In the genomic region with DNA sequence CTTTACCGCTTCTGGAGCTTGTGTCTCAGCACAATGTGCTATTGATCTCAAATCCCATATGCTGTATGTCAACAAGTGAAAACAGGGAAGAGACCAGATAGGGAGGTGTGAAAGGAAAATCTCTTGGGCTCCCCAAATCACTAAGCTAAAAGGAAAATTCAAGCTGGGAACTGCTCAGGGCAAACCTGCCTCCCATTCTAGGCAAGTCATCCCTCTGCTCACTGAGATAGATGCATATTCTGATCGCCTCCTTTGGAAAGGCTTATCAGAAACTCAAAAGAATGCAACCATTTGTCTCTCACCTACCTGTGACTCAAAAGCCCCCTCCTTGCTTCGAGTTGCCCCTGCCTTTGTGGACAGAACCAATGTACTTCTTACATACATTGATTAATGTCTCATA, we compare ENCODE assay signal across 24 cellular contexts.
"Had no signal": no experiment of that assay in that cellular context is flagged by ENCODE, and none has a peak within 500 bp of the region (broad histone marks: within the 10 kb centered on the region; RNA-seq: fewer than 3 reads in every experiment).

No MANE protein-coding gene starts in this region.

- H3K27ac ChIP-seq: dorsolateral prefrontal cortex, epithelial cell of prostate, heart right ventricle, left lung, ovary, psoas muscle, sigmoid colon, spleen, thoracic aorta, tibial nerve, upper lobe of right lung, vagina had no signal

- H3K27me3 ChIP-seq: ovary, sigmoid colon, tibial nerve, upper lobe of right lung, vagina had no signal

- DNase-seq: dorsolateral prefrontal cortex; effector CD4-positive, alpha-beta T cell; foreskin fibroblast; glutamatergic neuron; heart right ventricle; hippocampal formation; left cardiac atrium; left lung; natural killer cell; occipital lobe; ovary; psoas muscle; right cardiac atrium; sigmoid colon; spleen; stimulated activated naive B cell treated with anti-CD40 and anti-IgM and Interleukin-4, amounts not matched to agents 10 μg/mL and 1 μg/mL and 100 μg/mL, for 72 hours; upper lobe of right lung had no signal

- H3K9me3 ChIP-seq: left lung, ovary, psoas muscle, sigmoid colon, thoracic aorta, upper lobe of right lung, vagina had no signal

- ATAC-seq: esophagus mucosa; heart right ventricle; left cardiac atrium; left lung; natural killer cell; psoas muscle; right cardiac atrium; stimulated activated naive B cell treated with anti-CD40 and anti-IgM and Interleukin-4, amounts not matched to agents 10 μg/mL and 1 μg/mL and 100 μg/mL, for 72 hours; upper lobe of right lung had no signal

- H3K4me3 ChIP-seq: dorsolateral prefrontal cortex, heart right ventricle, left lung, ovary, psoas muscle, sigmoid colon, spleen, thoracic aorta, tibial nerve, upper lobe of right lung, vagina had no signal

- H3K4me1 ChIP-seq: left lung, vagina had no signal

- FAIRE-seq: colon, islet of Langerhans had no signal

- H3K36me3 ChIP-seq: heart right ventricle, left lung, ovary, sigmoid colon, spleen, thoracic aorta, tibial nerve, upper lobe of right lung, vagina had no signal
